Comparison of ENCODE assay signal across 16 cellular contexts in genomic region chr14:78606111-78606510, GRCh38.
DNase-seq lines count a peak whose midpoint lies in the region; ATAC-seq and TF ChIP-seq lines count a peak whose summit lies in the region.
"Had no signal": no experiment of that assay in that cellular context is flagged by ENCODE, and none has a peak within 500 bp of the region (broad histone marks: within the 10 kb centered on the region; RNA-seq: fewer than 3 reads in every experiment).

No MANE protein-coding gene starts in this region.

- H3K27ac ChIP-seq in caudate nucleus (ENCODE audit: low read depth, low read length) (no peak overlapping the region), right cardiac atrium (ENCODE audit: low read length) (no peak overlapping the region)
- H3K27ac ChIP-seq: breast epithelium, esophagus squamous epithelium, SJCRH30 had no signal

- TF ChIP-seq CTCF in AG09309 (IDR thresholded peaks at IDR 0.05; ENCODE audit: control insufficient read depth, insufficient read depth, low read depth, low read length, missing control alignments) (no peak), chondrocyte (IDR thresholded peaks at IDR 0.05) (no peak), Calu3 (IDR thresholded peaks at IDR 0.05; ENCODE audit: unreplicated experiment) (no peak)

- H3K4me3 Mint-ChIP-seq in chondrocyte (ENCODE audit: unreplicated experiment) (no peak overlapping the region), Calu3 (ENCODE audit: low read depth, unreplicated experiment) (no peak overlapping the region)
- H3K4me3 Mint-ChIP-seq: CD8-positive, alpha-beta memory T cell; IgD-negative memory B cell; nephron had no signal

- peak; percentile 69 for ATAC-seq in HG02610 (IDR thresholded peaks at IDR 0.05; ENCODE audit: unreplicated experiment)
- ATAC-seq in HG03135 (IDR thresholded peaks at IDR 0.05; ENCODE audit: unreplicated experiment) = no peak
- ATAC-seq in right cardiac atrium = no peak

- H3K27me3 Mint-ChIP-seq in chondrocyte (ENCODE audit: low read depth) (no peaks in the 10 kb centered on the region), Calu3 (ENCODE audit: unreplicated experiment) (peaks cover 24% of the 10 kb centered on the region)
- H3K27me3 Mint-ChIP-seq: IgD-negative memory B cell had no signal

- H3K4me1 ChIP-seq in right cardiac atrium (ENCODE audit: control insufficient read depth, insufficient read depth, low read length) = no peaks in the 10 kb centered on the region
- H3K4me1 ChIP-seq: breast epithelium, esophagus squamous epithelium, SJCRH30 had no signal

- intact Hi-C loops in Calu3 (cut with micrococcal nuclease; ENCODE audit: unreplicated experiment) (no loop called here), right cardiac atrium (cut with DNase I) (no loop called here)

- H3K9me3 Mint-ChIP-seq in chondrocyte (ENCODE audit: low read depth) (no peaks in the 10 kb centered on the region), Calu3 (ENCODE audit: low read depth, unreplicated experiment) (peaks cover under 1% of the 10 kb centered on the region)
- H3K9me3 Mint-ChIP-seq: nephron had no signal

- peak overlapping the region; percentile 75 for H3K27ac Mint-ChIP-seq in chondrocyte (ENCODE audit: unreplicated experiment)
- H3K27ac Mint-ChIP-seq in Calu3 (ENCODE audit: unreplicated experiment) = no peak overlapping the region
- H3K27ac Mint-ChIP-seq: CD8-positive, alpha-beta memory T cell; IgD-negative memory B cell; nephron had no signal

- H3K4me1 Mint-ChIP-seq in chondrocyte (ENCODE audit: low read depth) = peaks cover 21% of the 10 kb centered on the region
- H3K4me1 Mint-ChIP-seq in Calu3 (ENCODE audit: low read depth, unreplicated experiment) = peaks cover 13% of the 10 kb centered on the region
- H3K4me1 Mint-ChIP-seq: CD8-positive, alpha-beta memory T cell; IgD-negative memory B cell; nephron had no signal

- peak; percentile 74 for DNase-seq in AG09309 (ENCODE audit: low read depth)
- no peak for DNase-seq in chondrocyte (ENCODE audit: low spot score)
- DNase-seq in lung microvascular endothelial cell (ENCODE audit: low read depth in 2 of 2) = peak; percentile 21 to 60
- DNase-seq in Calu3 = no peak
- no peak for DNase-seq in caudate nucleus (lab: John Stamatoyannopoulos, UW)
- DNase-seq in right cardiac atrium = no peak
- DNase-seq: activated T-cell treated with anti-CD3 and anti-CD28 coated beads, Interleukin-2, amount 50 U/mL, for 1 hour; CD8-positive, alpha-beta memory T cell; esophagus squamous epithelium; NCI-H1694; SJCRH30 had no signal

- H3K27me3 ChIP-seq in right cardiac atrium (ENCODE audit: control insufficient read depth, insufficient read depth) = no peaks in the 10 kb centered on the region
- H3K27me3 ChIP-seq: breast epithelium, esophagus squamous epithelium, SJCRH30 had no signal

- BruUV-seq in Calu3 (replicated peaks; lab: Mats Ljungman, UMichigan) = no TSS peak

- no peak overlapping the region for H3K4me3 ChIP-seq in AG09309 (ENCODE audit: control insufficient read depth, low read depth, low read length)
- H3K4me3 ChIP-seq in right cardiac atrium (ENCODE audit: low read length) = no peak overlapping the region
- H3K4me3 ChIP-seq: breast epithelium, esophagus squamous epithelium, SJCRH30 had no signal

- CTCF ChIA-PET in Calu3 (lab: Charles Lee) = interaction anchor here (0.6 kb wide), 1 partner anchor 21 kb away, joined by 12 read pairs; no protein-coding TSS in a partner anchor

- no peaks in the 10 kb centered on the region for H3K36me3 Mint-ChIP-seq in chondrocyte (ENCODE audit: low read depth)
- H3K36me3 Mint-ChIP-seq in Calu3 (ENCODE audit: insufficient read depth, unreplicated experiment) = no peaks in the 10 kb centered on the region
- H3K36me3 Mint-ChIP-seq: CD8-positive, alpha-beta memory T cell; IgD-negative memory B cell had no signal

- H3K9me3 ChIP-seq in right cardiac atrium (ENCODE audit: control insufficient read depth, low read length) = no peaks in the 10 kb centered on the region
- H3K9me3 ChIP-seq: breast epithelium, esophagus squamous epithelium, SJCRH30 had no signal

Comparison
In these comparisons a context has a peak if more than half of its experiments do, and no peak if none do; other contexts are left out.
1. DNase-seq: peak in AG09309 (single experiment) and lung microvascular endothelial cell (2 of 2); none in chondrocyte (single experiment), Calu3 (single experiment), caudate nucleus (0 of 61) and right cardiac atrium (0 of 3).